Comparison of ENCODE assay signal across 9 cellular contexts in genomic region chr13:50990540-50991506, GRCh38.
DNase-seq lines count a peak whose midpoint lies in the region; ATAC-seq and TF ChIP-seq lines count a peak whose summit lies in the region.
"Had no signal": no experiment of that assay in that cellular context is flagged by ENCODE, and none has a peak within 500 bp of the region (broad histone marks: within the 10 kb centered on the region; RNA-seq: fewer than 3 reads in every experiment).

No MANE protein-coding gene starts in this region.

- TF ChIP-seq CTCF in BJ (IDR thresholded peaks at IDR 0.05; ENCODE audit: insufficient read depth, low read depth, low read length): no peak

- no peaks in the 10 kb centered on the region for H3K36me3 ChIP-seq in BJ (ENCODE audit: control insufficient read depth, insufficient read depth, low read length)

- no peaks in the 10 kb centered on the region for H3K36me3 Mint-ChIP-seq in effector memory CD8-positive, alpha-beta T cell (ENCODE audit: insufficient read depth)
- H3K36me3 Mint-ChIP-seq in naive B cell: no peaks in the 10 kb centered on the region

- no peak overlapping the region for H3K4me3 Mint-ChIP-seq in effector memory CD8-positive, alpha-beta T cell
- peak overlapping the region in 3 of 8 donors; percentile 41 to 54 (median 50) for H3K4me3 Mint-ChIP-seq in naive B cell

- H3K9me3 Mint-ChIP-seq in effector memory CD8-positive, alpha-beta T cell: peaks cover 0 to 2% of the 10 kb centered on the region in 2 donors
- H3K9me3 Mint-ChIP-seq in naive B cell: peaks cover 0 to 3% (median 0%) of the 10 kb centered on the region in 7 donors

- DNase-seq in BJ (ENCODE audit: low read depth) (peak; percentile 23), NCI-H146 (lab: John Stamatoyannopoulos, UW) (peak; percentile 87), naive B cell (no peak)
- no peak for DNase-seq in effector memory CD8-positive, alpha-beta T cell
- no peak for DNase-seq in activated CD4-positive, alpha-beta T cell treated with anti-CD3 and anti-CD28 coated beads for 1 hour
- no peak for DNase-seq in stimulated activated CD4-positive, alpha-beta T cell treated with anti-CD3 and anti-CD28 coated beads, Interleukin-2, amount 100 ng/mL, for 48 hours
- DNase-seq: hippocampal formation had no signal

- peak overlapping the region; percentile 84 for H3K27ac Mint-ChIP-seq in effector memory CD8-positive, alpha-beta T cell
- H3K27ac Mint-ChIP-seq in naive B cell: peak overlapping the region in 5 of 6 donors; percentile 34 to 91 (median 88)

- ATAC-seq in effector memory CD8-positive, alpha-beta T cell (replicated peaks): no peak
- no peak for ATAC-seq in naive B cell (ENCODE audit: low read depth in 2 of 2)
- ATAC-seq in HG02840 (IDR thresholded peaks at IDR 0.05; ENCODE audit: low FRiP score, unreplicated experiment): no peak
- no peak for ATAC-seq in HG02759 (IDR thresholded peaks at IDR 0.05; ENCODE audit: unreplicated experiment)

- POLR2A ChIA-PET in BJ (lab: Charles Lee): no interaction called here

- peaks cover 9% of the 10 kb centered on the region for H3K27me3 ChIP-seq in BJ (ENCODE audit: control insufficient read depth, insufficient read depth, low read length)

- CTCF ChIA-PET in BJ (lab: Yijun Ruan, JAX): interaction anchor here (1.5 kb wide), 1 partner anchor 14 kb away, joined by 3 read pairs; no protein-coding TSS in a partner anchor

- H3K4me3 ChIP-seq in BJ (ENCODE audit: low read depth, low read length): no peak overlapping the region

- H3K4me1 Mint-ChIP-seq in effector memory CD8-positive, alpha-beta T cell (ENCODE audit: low read depth in 2 of 2): peaks cover 8 to 17% of the 10 kb centered on the region in 2 donors
- peaks cover 25 to 34% (median 26%) of the 10 kb centered on the region in 3 donors for H3K4me1 Mint-ChIP-seq in naive B cell

- no peaks in the 10 kb centered on the region for H3K27me3 Mint-ChIP-seq in effector memory CD8-positive, alpha-beta T cell
- H3K27me3 Mint-ChIP-seq in naive B cell: no peaks in the 10 kb centered on the region

Comparison
In these comparisons a context has a peak if more than half of its experiments do, and no peak if none do; other contexts are left out.
1. DNase-seq: peak in BJ (single experiment) and NCI-H146 (single experiment); none in effector memory CD8-positive, alpha-beta T cell (0 of 3), naive B cell (single experiment), activated CD4-positive, alpha-beta T cell treated with anti-CD3 and anti-CD28 coated beads for 1 hour (single experiment) and stimulated activated CD4-positive, alpha-beta T cell treated with anti-CD3 and anti-CD28 coated beads, Interleukin-2, amount 100 ng/mL, for 48 hours (0 of 2).